ENCODE assay signal across 22 cellular contexts in the genomic region with DNA sequence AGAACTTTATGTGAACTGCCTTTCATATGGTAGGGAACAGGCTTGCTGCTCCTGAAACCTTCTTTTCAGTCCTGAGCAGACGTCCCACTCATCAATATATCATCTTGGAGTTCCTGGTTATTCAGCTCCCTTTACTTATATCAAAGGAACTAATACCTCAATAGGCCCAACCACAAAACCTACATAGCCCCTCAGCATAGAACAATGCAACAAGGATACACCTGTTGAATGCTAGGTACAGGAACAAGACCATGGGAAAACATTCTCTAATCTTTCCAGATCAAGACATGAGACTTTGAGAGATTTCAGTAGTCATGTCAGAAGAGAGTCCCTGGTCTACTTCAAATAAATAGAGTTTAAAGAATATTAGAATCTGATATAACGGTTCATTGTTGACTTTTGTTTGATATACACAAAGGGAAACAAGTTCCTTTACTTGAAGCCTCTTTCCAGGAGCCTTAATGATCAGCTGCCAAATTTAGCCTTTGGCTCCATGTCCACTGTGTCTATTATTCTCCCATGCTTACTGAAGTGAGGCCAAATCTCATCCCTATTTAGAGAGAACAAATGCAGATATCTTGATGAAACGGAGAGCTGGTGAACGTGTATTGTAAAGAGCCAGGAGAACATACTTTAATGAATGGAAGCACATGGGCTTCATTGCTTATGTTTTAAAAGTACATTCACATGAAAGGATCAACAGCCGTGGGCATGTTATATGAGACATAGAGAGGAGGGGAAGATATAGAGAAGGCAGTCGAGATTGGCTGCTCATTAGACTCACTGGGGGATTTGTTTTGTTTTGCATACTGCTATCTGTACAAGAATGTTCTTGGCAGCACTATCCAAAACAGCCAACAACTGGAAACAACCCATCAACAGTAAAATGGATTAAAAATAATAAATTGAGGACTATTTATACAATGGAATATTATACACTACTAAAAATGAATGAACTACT. TPM values are rescaled to one million over a fixed set of nuclear protein-coding genes. Genes with fewer than 3 reads are reported as not detected.
"Had no signal": no experiment of that assay in that cellular context is flagged by ENCODE, and none has a peak within 500 bp of the region (broad histone marks: within the 10 kb centered on the region; RNA-seq: fewer than 3 reads in every experiment).

No MANE protein-coding gene starts in this region.

- H3K36me3 ChIP-seq: adrenal gland, brain microvascular endothelial cell, thyroid gland had no signal

- H3K9me3 ChIP-seq: adrenal gland, ascending aorta, thyroid gland had no signal

- H3K27me3 ChIP-seq: adrenal gland, ascending aorta, brain microvascular endothelial cell, foreskin keratinocyte, thyroid gland had no signal

- DNase-seq: activated CD4-positive, alpha-beta T cell treated with anti-CD3 and anti-CD28 coated beads for 4 hours; activated CD4-positive, alpha-beta T cell treated with anti-CD3 and anti-CD28 coated beads, Interleukin-2, amount 50 U/mL, for 48 hours; activated CD4-positive, CD25-positive, alpha-beta regulatory T cell; activated CD8-positive, alpha-beta memory T cell treated with anti-CD3 and anti-CD28 coated beads, Interleukin-2, amount 50 U/mL, for 48 hours; activated naive CD4-positive, alpha-beta T cell; activated T-cell treated with anti-CD3 and anti-CD28 coated beads, Interleukin-2, amount 50 U/mL, for 4 hours; adrenal gland; brain microvascular endothelial cell; endodermal cell; foreskin keratinocyte; glutamatergic neuron; hypothalamus; naive thymus-derived CD4-positive, alpha-beta T cell; retina; stimulated activated CD4-positive, alpha-beta T cell treated with anti-CD3 and anti-CD28 coated beads, Interleukin-4, amount 100 ng/mL, for 24 hours; stimulated activated naive CD4-positive, alpha-beta T cell treated with Interleukin-2 at 50 U/mL for 16 hours; T1000; thyroid gland had no signal

- ATAC-seq: activated T-cell treated with anti-CD3 and anti-CD28 coated beads, Interleukin-2, amount 50 U/mL, for 4 hours; foreskin keratinocyte; naive thymus-derived CD4-positive, alpha-beta T cell had no signal

- H3K4me1 ChIP-seq: foreskin keratinocyte had no signal

- H3K4me3 ChIP-seq: adrenal gland, ascending aorta, coronary artery, thyroid gland had no signal

- H3K27ac ChIP-seq: adrenal gland, ascending aorta, brain microvascular endothelial cell, epithelial cell of prostate, foreskin keratinocyte, thyroid gland had no signal

RNA-seq across cellular contexts. Expression of a gene that starts 9.5 kb away (rescaled TPM):
- total RNA-seq: activated CD8-positive, alpha-beta memory T cell treated with anti-CD3 and anti-CD28 coated beads for 36 hours had no signal
- polyA plus RNA-seq: naive thymus-derived CD4-positive, alpha-beta T cell had no signal
